Comparison of ENCODE assay signal across 9 cellular contexts in genomic region chr6:41027799-41028617, GRCh38. TPM values are rescaled to one million over a fixed set of nuclear protein-coding genes. Genes with fewer than 3 reads are reported as not detected.
DNase-seq lines count a peak whose midpoint lies in the region; ATAC-seq and TF ChIP-seq lines count a peak whose summit lies in the region.
"Had no signal": no experiment of that assay in that cellular context is flagged by ENCODE, and none has a peak within 500 bp of the region (broad histone marks: within the 10 kb centered on the region; RNA-seq: fewer than 3 reads in every experiment).

No MANE protein-coding gene starts in this region.

- H3K4me1 ChIP-seq in Caco-2 (0 out of 2 replicates have a peak, but pooled peaks cover 4% of the 10 kb centered on the region), neuron (ENCODE audit: insufficient read depth, low read length) (peaks cover 6% of the 10 kb centered on the region), stomach (peaks cover 15 to 45% (median 29%) of the 10 kb centered on the region in 4 donors)

- intact Hi-C loops in Caco-2 (cut with micrococcal nuclease; ENCODE audit: unreplicated experiment) = loop anchor here (5.0 kb wide), 1 partner anchor 39 kb away; no protein-coding TSS in a partner anchor
- intact Hi-C loops in stomach (cut with DNase I; ENCODE audit: low total_unique reads) = loop anchor here (10.0 kb wide), 1 partner anchor 113 kb away; no protein-coding TSS in a partner anchor

- ATAC-seq in GM19455 (IDR thresholded peaks at IDR 0.05; ENCODE audit: unreplicated experiment) = peak; percentile 90

- no peaks in the 10 kb centered on the region for H3K36me3 ChIP-seq in Caco-2 (ENCODE audit: control insufficient read depth, insufficient read depth, low read length)
- H3K36me3 ChIP-seq in neuron (ENCODE audit: insufficient read depth, low read length) = no peaks in the 10 kb centered on the region
- peaks cover 0 to 29% (median 2%) of the 10 kb centered on the region in 4 donors for H3K36me3 ChIP-seq in stomach

- peak; percentile 29 to 46 for TF ChIP-seq CTCF in Caco-2 (IDR thresholded peaks at IDR 0.05; ENCODE audit: insufficient read depth in 1 of 2, low read depth in 1 of 2, low read length in 1 of 2, severe bottlenecking in 1 of 2, unreplicated experiment in 1 of 2)
- TF ChIP-seq CTCF in HL-60 (IDR thresholded peaks at IDR 0.05; ENCODE audit: insufficient read depth, low read length) = peak; percentile 80
- TF ChIP-seq CTCF in stomach (IDR thresholded peaks at IDR 0.05) = peak in 6 of 7 experiments; percentile 66 to 99 (median 98)

- H3K27ac ChIP-seq in HL-60 (replicated peaks) (0 out of 2 replicates have a peak overlapping the region, but pooled peaks have one; percentile 11), stomach (peak overlapping the region; percentile 71 to 88 (median 80))

- TF ChIP-seq EP300 in stomach (IDR thresholded peaks at IDR 0.05) = no peak

- no peaks in the 10 kb centered on the region for H3K27me3 Mint-ChIP-seq in Caco-2 (ENCODE audit: insufficient read depth, unreplicated experiment)

- POLR2A ChIA-PET in Caco-2 (lab: Charles Lee) = no interaction called here

- no peaks in the 10 kb centered on the region for H3K36me3 Mint-ChIP-seq in Caco-2 (ENCODE audit: insufficient read depth, unreplicated experiment)

- no peaks in the 10 kb centered on the region for H3K9me3 ChIP-seq in Caco-2
- H3K9me3 ChIP-seq in neuron (ENCODE audit: low read length) = no peaks in the 10 kb centered on the region
- no peaks in the 10 kb centered on the region for H3K9me3 ChIP-seq in stomach

- H3K27ac Mint-ChIP-seq in Caco-2 (ENCODE audit: unreplicated experiment) = no peak overlapping the region

- no peaks in the 10 kb centered on the region for H3K9me3 Mint-ChIP-seq in Caco-2 (ENCODE audit: unreplicated experiment)

- H3K4me3 Mint-ChIP-seq in Caco-2 (ENCODE audit: unreplicated experiment) = peak overlapping the region; percentile 63

- DNase-seq in Caco-2 (peak in 1 of 2 experiments; percentile 44), HL-60 (ENCODE audit: low read depth in 1 of 2, low spot score in 1 of 2) (peak; percentile 50 to 69), RKO (ENCODE audit: low spot score) (peak; percentile 83), foreskin melanocyte (peak; percentile 67), stomach (peak; percentile 92)
- DNase-seq in activated effector memory CD4-positive, alpha-beta T cell treated with anti-CD3 and anti-CD28 coated beads, Interleukin-2, amount 50 U/mL, for 16 hours = peak; percentile 92

- WGBS in stomach, 5 donors = 4 to 9% (median 6%) methylated on average over 28 to 49 of the region's 49 CpGs

- H2AFZ ChIP-seq in neuron (ENCODE audit: low read depth, low read length) = peak overlapping the region; percentile 89

- no TSS peak for BruUV-seq in Caco-2 (replicated peaks; lab: Mats Ljungman, UMichigan)

- H3K4me1 Mint-ChIP-seq in Caco-2 (ENCODE audit: low read depth, unreplicated experiment) = peaks cover 6% of the 10 kb centered on the region

- CTCF ChIA-PET in Caco-2 (lab: Charles Lee) = interaction anchor here (0.7 to 1.1 kb wide), 2 partner anchors 12 to 20 kb away, joined by 3 read pairs; no protein-coding TSS in a partner anchor

- H3K4me3 ChIP-seq in Caco-2 (ENCODE audit: low read depth, low read length) (no peak overlapping the region), HL-60 (replicated peaks; ENCODE audit: insufficient read depth, low read length) (peak overlapping the region; percentile 34), neuron (ENCODE audit: low read length) (peak overlapping the region; percentile 50), stomach (peak overlapping the region; percentile 45 to 48 (median 47))

- H3K27me3 ChIP-seq in Caco-2 (replicated peaks; ENCODE audit: control insufficient read depth, insufficient read depth, low read length) (no peaks in the 10 kb centered on the region), HL-60 (ENCODE audit: insufficient read depth, poor library complexity, severe bottlenecking) (no peaks in the 10 kb centered on the region), neuron (ENCODE audit: insufficient read depth, low read length) (no peaks in the 10 kb centered on the region), stomach (no peaks in the 10 kb centered on the region)

- no peak for TF ChIP-seq POLR2A in stomach (IDR thresholded peaks at IDR 0.05)

RNA-seq across cellular contexts. Expression of gene UNC5CL, which starts 11.0 kb away (rescaled TPM):
- total RNA-seq in Caco-2 (2022) (4.5 and 5.5 TPM in 2 replicates), stomach (10 to 100 TPM in 4 of 5 donors, 1 to 10 TPM in 1; 2.3 to 84.8 (median 58.3) TPM)
- polyA plus RNA-seq in stomach = 10 to 100 TPM in 1 of 3 donors, 1 to 10 TPM in 2; 4.4 to 13.0 (median 9.7) TPM

RNA-seq across cellular contexts. Expression of gene TSPO2, which starts 14.3 kb away (rescaled TPM):
- total RNA-seq in Caco-2 (2022) (0.49 and 0.61 TPM in 2 replicates), stomach (not detected)
- 1 to 10 TPM in 1 of 3 donors, under 1 TPM in 2; 0.15 to 1.4 (median 0.92) TPM for polyA plus RNA-seq in stomach
- total RNA-seq: subcutaneous adipose tissue had no signal

RNA-seq across cellular contexts. Expression of gene APOBEC2, which starts 25.0 kb away (rescaled TPM):
- total RNA-seq in Caco-2 (2022) = 2.5 and 4.8 TPM in 2 replicates
- total RNA-seq in stomach = 10 to 100 TPM in 1 of 5 donors, 1 to 10 TPM in 1, not detected in 3; 7.2 to 12.6 TPM
- 10 to 100 TPM in 2 of 3 donors, 1 to 10 TPM in 1; 7.6 to 36.7 (median 11.3) TPM for polyA plus RNA-seq in stomach
- total RNA-seq: subcutaneous adipose tissue had no signal

RNA-seq across cellular contexts. Expression of gene OARD1, which starts 44.1 kb away (rescaled TPM):
- total RNA-seq in Caco-2 (2022) = 35.5 and 38.0 TPM in 2 replicates
- total RNA-seq in stomach = 10 to 100 TPM in 3 of 5 donors, 1 to 10 TPM in 2; 1.2 to 39.7 (median 26.4) TPM
- 10 to 100 TPM; 36.1 to 69.0 (median 36.6) TPM for polyA plus RNA-seq in stomach

RNA-seq across cellular contexts. Expression of gene NFYA, which starts 44.8 kb away (rescaled TPM):
- total RNA-seq in Caco-2 (2022) (25.7 and 27.7 TPM in 2 replicates), stomach (10 to 100 TPM in 4 of 5 donors, 1 to 10 TPM in 1; 8.1 to 35.0 (median 20.0) TPM)
- 1 to 10 TPM; 5.0 to 7.6 (median 5.9) TPM for polyA plus RNA-seq in stomach

Comparison
In these comparisons a context has a peak if more than half of its experiments do, and no peak if none do; other contexts are left out.
1. CTCF ChIP-seq: peak in every context shown above with its lines; median percentile 98 in stomach; 80 in HL-60; 38 in Caco-2.